ENCODE assay signal across 8 cellular contexts in the genomic region with DNA sequence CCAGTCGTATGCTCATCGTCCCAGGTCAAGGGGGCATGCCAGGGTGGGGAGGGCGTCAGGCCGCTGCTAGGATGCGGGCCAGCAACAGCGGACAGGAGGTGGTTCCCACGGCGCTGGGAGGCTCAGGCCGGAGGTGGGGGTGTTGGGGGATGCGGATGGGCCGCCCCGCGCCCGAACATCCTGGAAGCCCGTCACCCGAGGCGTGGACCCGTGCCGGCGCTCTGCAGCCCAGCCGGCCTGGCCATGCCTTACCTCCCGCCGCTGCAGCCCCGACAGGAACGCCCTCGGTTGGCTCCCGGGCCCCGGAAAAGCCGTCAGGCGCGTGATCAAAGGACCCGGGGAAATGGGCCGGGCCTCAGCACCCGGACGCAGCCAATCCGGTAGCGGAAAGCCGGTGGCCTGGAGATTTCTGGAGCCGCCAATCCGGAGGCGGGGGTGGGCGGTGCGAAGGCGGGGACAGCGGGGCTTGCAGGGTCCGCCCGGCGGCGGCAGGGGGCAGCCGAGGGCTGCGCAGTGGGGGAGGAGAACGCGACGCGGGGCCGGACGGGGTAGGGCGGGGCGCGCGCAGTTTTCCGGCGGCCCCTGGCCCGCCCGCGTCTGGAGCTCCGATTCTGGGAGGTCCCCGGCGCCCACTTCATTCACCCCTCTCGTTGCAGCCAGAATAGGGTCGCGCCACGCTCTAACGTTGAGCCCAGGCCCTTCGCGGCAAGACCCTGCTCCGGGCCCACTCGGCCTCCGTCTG. TPM values are rescaled to one million over a fixed set of nuclear protein-coding genes. Genes with fewer than 3 reads are reported as not detected.
DNase-seq lines count a peak whose midpoint lies in the region; ATAC-seq and TF ChIP-seq lines count a peak whose summit lies in the region.

Gene SMIM29 (minus strand): TSS at position 280 of the 742 bp plus-strand sequence. CDS start 1,215 bp downstream, outside the sequence.

- H3K9me3 ChIP-seq in ovary (no peaks in the 10 kb centered on the region), thymus (ENCODE audit: control insufficient read depth) (no peaks in the 10 kb centered on the region)

- H3K27me3 Mint-ChIP-seq in activated naive CD8-positive, alpha-beta T cell: no peaks in the 10 kb centered on the region
- peaks cover 11% of the 10 kb centered on the region for H3K27me3 Mint-ChIP-seq in glutamatergic neuron (ENCODE audit: unreplicated experiment)

- H3K4me1 ChIP-seq in ovary (ENCODE audit: insufficient read depth) (peaks cover 4% of the 10 kb centered on the region), thymus (ENCODE audit: control insufficient read depth, insufficient read depth, low read length) (peaks cover 3% of the 10 kb centered on the region)

- WGBS in ovary, 3 donors: 0 to 1% (median 0%) methylated on average over 57 to 79 of the region's 79 CpGs
- under 1% methylated on average over 79 of the region's 79 CpGs for WGBS in thymus

- H3K4me1 Mint-ChIP-seq in activated naive CD8-positive, alpha-beta T cell (ENCODE audit: low read depth): peaks cover 40% of the 10 kb centered on the region
- H3K4me1 Mint-ChIP-seq in glutamatergic neuron (ENCODE audit: low read depth, unreplicated experiment): peaks cover 14% of the 10 kb centered on the region

- TF ChIP-seq CTCF in glutamatergic neuron (IDR thresholded peaks at IDR 0.05; ENCODE audit: partially characterized antibody, unreplicated experiment) (peak; percentile 95), ovary (IDR thresholded peaks at IDR 0.05) (peak; percentile 87 to 98 (median 96))

- H3K4me3 ChIP-seq in ovary (peak within 1 kb of the TSS; percentile 81), thymus (ENCODE audit: low read length) (peak within 1 kb of the TSS; percentile 67)

- H3K27ac ChIP-seq in ovary (peak within 1 kb of the TSS; percentile 61 to 64), thymus (ENCODE audit: low read depth) (peak within 1 kb of the TSS; percentile 90)

- H3K9me3 Mint-ChIP-seq in activated naive CD8-positive, alpha-beta T cell (ENCODE audit: low read depth): no peaks in the 10 kb centered on the region
- H3K9me3 Mint-ChIP-seq in glutamatergic neuron (ENCODE audit: unreplicated experiment): peaks cover 12% of the 10 kb centered on the region

- peak; percentile 72 for ATAC-seq in HG02623 (IDR thresholded peaks at IDR 0.05; ENCODE audit: unreplicated experiment)

- no peaks in the 10 kb centered on the region for H3K36me3 Mint-ChIP-seq in activated naive CD8-positive, alpha-beta T cell
- H3K36me3 Mint-ChIP-seq in glutamatergic neuron (ENCODE audit: unreplicated experiment): no peaks in the 10 kb centered on the region

- DNase-seq in NCI-H1105 treated with DMSO at 0.1 percent for 48 hours (lab: John Stamatoyannopoulos, UW): peak; percentile 90
- peak; percentile 95 for DNase-seq in SKM-1 treated with dmso at 0.1 percent for 144 hours (lab: John Stamatoyannopoulos, UW; ENCODE audit: unreplicated experiment)
- peak; percentile 97 for DNase-seq in glutamatergic neuron
- peak; percentile 96 to 98 (median 97) for DNase-seq in ovary

- peak within 1 kb of the TSS; percentile 86 for H3K27ac Mint-ChIP-seq in activated naive CD8-positive, alpha-beta T cell
- peak within 1 kb of the TSS; percentile 95 for H3K27ac Mint-ChIP-seq in glutamatergic neuron (ENCODE audit: unreplicated experiment)

- no peaks in the 10 kb centered on the region for H3K36me3 ChIP-seq in ovary
- peaks cover 10% of the 10 kb centered on the region for H3K36me3 ChIP-seq in thymus (ENCODE audit: control insufficient read depth, insufficient read depth)

- peak; percentile 40 for TF ChIP-seq POLR2A in GM10847 (IDR thresholded peaks at IDR 0.05; ENCODE audit: extremely low read depth, insufficient read length)
- TF ChIP-seq POLR2A in ovary (IDR thresholded peaks at IDR 0.05): peak; percentile 54

- intact Hi-C loops in ovary (cut with DNase I): loop anchor here (1.0 to 10.0 kb wide), 9 partner anchors 52 to 356 kb away; partner anchors contain the start of gene NUDT3 (in 4 of the 4)

- H3K27me3 ChIP-seq in ovary (no peaks in the 10 kb centered on the region), thymus (ENCODE audit: control insufficient read depth, insufficient read depth) (no peaks in the 10 kb centered on the region)

- peak within 1 kb of the TSS; percentile 90 for H3K4me3 Mint-ChIP-seq in activated naive CD8-positive, alpha-beta T cell
- peak within 1 kb of the TSS; percentile 96 for H3K4me3 Mint-ChIP-seq in glutamatergic neuron (ENCODE audit: unreplicated experiment)

- no peak for TF ChIP-seq EP300 in ovary (IDR thresholded peaks at IDR 0.05)

RNA-seq across cellular contexts. Expression of gene SMIM29, which starts in this region (rescaled TPM):
- total RNA-seq in glutamatergic neuron (ENCODE audit: unreplicated experiment): 54.7 TPM
- 10 to 100 TPM; 14.7 to 26.6 (median 17.8) TPM for total RNA-seq in ovary
- 10 to 100 TPM in 1 of 2 donors, 1 to 10 TPM in 1; 2.0 to 26.3 TPM for polyA plus RNA-seq in ovary
- 43.3 TPM for polyA plus RNA-seq in thymus

Comparison
In these comparisons a context has a peak if more than half of its experiments do, and no peak if none do; other contexts are left out.
1. Peak in every context shown above with its lines: DNase-seq, ATAC-seq, H3K4me3 ChIP-seq and H3K27ac ChIP-seq.